In the genomic region with DNA sequence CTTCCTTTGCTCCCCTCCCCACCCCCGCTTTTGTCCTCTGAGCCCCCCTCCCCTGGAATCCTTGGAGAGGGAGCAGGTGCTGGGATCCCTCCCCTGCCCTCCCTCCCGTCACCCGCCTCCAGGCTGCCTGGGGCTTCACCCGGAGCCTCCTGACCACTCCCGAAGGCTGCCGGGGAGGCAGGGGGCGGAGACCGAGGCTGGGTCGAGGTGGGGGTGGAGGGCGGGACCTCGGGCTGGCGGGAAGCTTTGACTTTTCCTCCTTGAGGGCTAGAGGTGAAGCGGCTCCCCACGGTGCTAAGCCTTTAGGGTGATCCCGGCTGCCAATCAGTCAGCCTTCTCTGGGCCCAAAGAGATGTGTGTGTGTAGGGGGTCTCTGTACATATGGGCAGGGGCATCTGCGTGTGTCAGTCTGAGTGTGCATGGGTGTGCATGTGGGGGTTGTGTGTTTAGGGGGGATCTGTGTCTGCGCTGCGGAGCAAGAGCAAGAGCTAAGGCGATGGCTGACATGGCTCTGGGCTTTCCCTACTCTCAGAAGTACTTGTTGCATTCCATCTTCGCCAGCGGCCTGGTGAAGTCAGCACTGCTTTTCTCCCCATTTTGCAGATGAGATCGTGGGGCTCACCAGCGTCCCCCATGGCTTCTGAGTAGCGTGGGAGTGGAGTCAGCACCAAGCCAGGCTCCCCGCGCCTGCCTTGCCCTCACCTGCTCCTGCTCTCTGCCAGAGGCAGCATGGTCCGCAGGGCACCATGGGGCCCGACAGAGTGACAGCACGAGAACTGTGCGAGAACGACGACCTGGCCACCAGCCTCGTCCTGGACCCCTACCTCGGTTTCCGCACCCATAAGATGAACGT, we compare ENCODE assay signal across 10 cellular contexts. TPM values are rescaled to one million over a fixed set of nuclear protein-coding genes. Genes with fewer than 3 reads are reported as not detected.
DNase-seq lines count a peak whose midpoint lies in the region; ATAC-seq, FAIRE-seq and TF ChIP-seq lines count a peak whose summit lies in the region.
"Had no signal": no experiment of that assay in that cellular context is flagged by ENCODE, and none has a peak within 500 bp of the region (broad histone marks: within the 10 kb centered on the region; RNA-seq: fewer than 3 reads in every experiment).

No MANE protein-coding gene starts in this region.

- no peak for TF ChIP-seq CTCF in endothelial cell of umbilical vein (IDR thresholded peaks at IDR 0.05; ENCODE audit: extremely low read depth in 1 of 2, insufficient read depth in 1 of 2, low read depth in 1 of 2, low read length in 2 of 2)

- POLR2A ChIA-PET in endothelial cell of umbilical vein (lab: Charles Lee) = no interaction called here

- no peak overlapping the region for H2AFZ ChIP-seq in endothelial cell of umbilical vein (ENCODE audit: low read depth, low read length)

- peaks cover 10% of the 10 kb centered on the region for H3K4me1 ChIP-seq in endothelial cell of umbilical vein (ENCODE audit: control insufficient read depth, extremely low read depth, insufficient read depth, low read length)
- peaks cover 3 to 28% of the 10 kb centered on the region in 2 donors for H3K4me1 ChIP-seq in muscle layer of duodenum (ENCODE audit: control insufficient read depth in 1 of 2, insufficient read depth in 2 of 2, low read length in 2 of 2)

- intact Hi-C loops in endothelial cell of umbilical vein (cut with micrococcal nuclease) = no loop called here

- H3K36me3 ChIP-seq in endothelial cell of umbilical vein (ENCODE audit: control insufficient read depth in 2 of 2, extremely low read depth in 1 of 2, insufficient read depth in 2 of 2, low read length in 2 of 2) (peaks cover 0 to 7% of the 10 kb centered on the region in 2 experiments), muscle layer of duodenum (ENCODE audit: control insufficient read depth in 1 of 2, insufficient read depth in 2 of 2, low read length in 2 of 2) (peaks cover 9 to 31% of the 10 kb centered on the region in 2 donors)

- peak; percentile 83 for DNase-seq in NCI-H1436 (lab: John Stamatoyannopoulos, UW)
- DNase-seq in NCI-H1436 treated with DMSO at 0.1 percent for 48 hours (lab: John Stamatoyannopoulos, UW) = no peak
- DNase-seq in NCI-H510A (lab: John Stamatoyannopoulos, UW) = peak; percentile 94
- peak; percentile 83 to 85 for DNase-seq in activated CD4-positive, alpha-beta T cell treated with anti-CD3 and anti-CD28 coated beads, Interleukin-2, amount 50 U/mL, for 48 hours
- DNase-seq in endothelial cell of umbilical vein (ENCODE audit: low read depth, low spot score) = peak; percentile 11
- peak in 4 of 6 experiments; percentile 26 to 37 (median 31) for DNase-seq in stimulated activated naive CD4-positive, alpha-beta T cell (lab: John Stamatoyannopoulos, UW)

- H3K4me3 ChIP-seq in endothelial cell of umbilical vein (replicated peaks in 1 of 3; ENCODE audit: insufficient read depth in 1 of 3, low read depth in 1 of 3, low read length in 3 of 3) (peak overlapping the region in 1 of 3 experiments; percentile 69), muscle layer of duodenum (ENCODE audit: low read depth in 1 of 2, low read length in 2 of 2) (peak overlapping the region; percentile 77 to 79)

- H3K27me3 ChIP-seq in endothelial cell of umbilical vein (ENCODE audit: control insufficient read depth in 2 of 2, insufficient read depth in 2 of 2, low read length in 2 of 2) (peaks cover 0 to 3% of the 10 kb centered on the region in 2 experiments), muscle layer of duodenum (ENCODE audit: low read depth, low read length) (no peaks in the 10 kb centered on the region)

- H3K9me3 ChIP-seq in endothelial cell of umbilical vein (replicated peaks; ENCODE audit: control insufficient read depth, insufficient read depth, low read length) (no peaks in the 10 kb centered on the region), muscle layer of duodenum (ENCODE audit: control insufficient read depth in 1 of 2, low read length in 2 of 2) (no peaks in the 10 kb centered on the region)

- no peak overlapping the region for H3K4me2 ChIP-seq in endothelial cell of umbilical vein (ENCODE audit: insufficient read depth, low read length)

- CTCF ChIA-PET in endothelial cell of umbilical vein (lab: Charles Lee) = interaction anchor here (0.6 to 1.4 kb wide), 2 partner anchors 40 to 42 kb away, joined by 4 to 6 read pairs; no protein-coding TSS in a partner anchor

- H3K9me1 ChIP-seq in endothelial cell of umbilical vein (replicated peaks; ENCODE audit: control insufficient read depth, extremely low read depth, insufficient read depth, low read length) = no peaks in the 10 kb centered on the region

- TF ChIP-seq POLR2A in endothelial cell of umbilical vein (IDR thresholded peaks at IDR 0.05; ENCODE audit: low read depth, low read length) = no peak

- H4K20me1 ChIP-seq in endothelial cell of umbilical vein (replicated peaks; ENCODE audit: control insufficient read depth, extremely low read depth, insufficient read depth, low read length) = no peaks in the 10 kb centered on the region

- H3K9ac ChIP-seq in endothelial cell of umbilical vein (replicated peaks; ENCODE audit: extremely low read depth, insufficient read depth, low read length) = no peak overlapping the region

- H3K27ac ChIP-seq in endothelial cell of umbilical vein (ENCODE audit: insufficient read depth, low read depth, low read length) (no peak overlapping the region), muscle layer of duodenum (ENCODE audit: low read length) (no peak overlapping the region)

- no peak for FAIRE-seq in endothelial cell of umbilical vein (lab: Jason Lieb, UNC)
- FAIRE-seq: G401.6, islet of Langerhans had no signal

- ATAC-seq in HG03565 (IDR thresholded peaks at IDR 0.05; ENCODE audit: unreplicated experiment) = no peak

- BruUV-seq in endothelial cell of umbilical vein (replicated peaks; lab: Mats Ljungman, UMichigan) = no TSS peak

- dilution Hi-C loops in endothelial cell of umbilical vein (cut with MboI; ENCODE audit: extremely low pct_ligation_motif_present, low sequenced_read_pairs) = no loop called here

- H3K79me2 ChIP-seq in endothelial cell of umbilical vein (ENCODE audit: control insufficient read depth, insufficient read depth, low read length) = no peaks in the 10 kb centered on the region

TF ChIP-seq in endothelial cell of umbilical vein, 7 proteins besides CTCF, POLR2A, EP300 and RAD21 (continues in another document):
- TF ChIP-seq GATA2 (IDR thresholded peaks at IDR 0.05; ENCODE audit: insufficient read depth, insufficient read length, low read depth, low read length) (no peak), MAX (IDR thresholded peaks at IDR 0.05; ENCODE audit: insufficient read depth, insufficient read length) (no peak), POLR2AphosphoS5 (IDR thresholded peaks at IDR 0.05; ENCODE audit: insufficient read depth, low read depth, low read length) (no peak)

RNA-seq across cellular contexts. Expression of gene KMT5C, which starts 1.7 kb away (rescaled TPM):
- total RNA-seq in endothelial cell of umbilical vein = 11.4 and 13.5 TPM in 2 replicates
- 7.2 and 11.6 TPM in 2 replicates for polyA plus RNA-seq in endothelial cell of umbilical vein
- 4.5 and 6.5 TPM in 2 replicates for polyA plus RNA-seq in endothelial cell of umbilical vein (2011; cell fraction: cytosol; rRNA removed)
- polyA plus RNA-seq in endothelial cell of umbilical vein (2011; cell fraction: nucleus; rRNA removed) = 23.8 and 29.7 TPM in 2 replicates
- 4.2 and 6.4 TPM in 2 replicates for polyA plus RNA-seq in endothelial cell of umbilical vein (2012)
- polyA minus RNA-seq in endothelial cell of umbilical vein = 3.6 and 4.9 TPM in 2 replicates
- 13.1 TPM for polyA minus RNA-seq in endothelial cell of umbilical vein (2011; cell fraction: cytosol; rRNA and poly(A)+ RNA removed)
- 6.3 and 12.9 TPM in 2 replicates for polyA minus RNA-seq in endothelial cell of umbilical vein (2011; cell fraction: nucleus; rRNA and poly(A)+ RNA removed)

RNA-seq across cellular contexts. Expression of gene COX6B2, which starts 13.1 kb away (rescaled TPM):
- not detected in 2 replicates for total RNA-seq in endothelial cell of umbilical vein
- not detected in 2 replicates for polyA plus RNA-seq in endothelial cell of umbilical vein
- not detected in 2 replicates for polyA plus RNA-seq in endothelial cell of umbilical vein (2011; cell fraction: cytosol; rRNA removed)
- not detected in 2 replicates for polyA plus RNA-seq in endothelial cell of umbilical vein (2011; cell fraction: nucleus; rRNA removed)
- polyA plus RNA-seq in endothelial cell of umbilical vein (2012) = not detected in 2 replicates
- not detected in 2 replicates for polyA minus RNA-seq in endothelial cell of umbilical vein
- polyA minus RNA-seq in endothelial cell of umbilical vein (2011; cell fraction: cytosol; rRNA and poly(A)+ RNA removed) = not detected
- polyA minus RNA-seq in endothelial cell of umbilical vein (2011; cell fraction: nucleus; rRNA and poly(A)+ RNA removed) = not detected in 2 replicates

RNA-seq across cellular contexts. Expression of gene TMEM150B, which starts 16.3 kb away (rescaled TPM):
- total RNA-seq in endothelial cell of umbilical vein = not detected in 2 replicates
- not detected in 2 replicates for polyA plus RNA-seq in endothelial cell of umbilical vein
- polyA plus RNA-seq in endothelial cell of umbilical vein (2011; cell fraction: cytosol; rRNA removed) = not detected in 2 replicates
- not detected in 2 replicates for polyA plus RNA-seq in endothelial cell of umbilical vein (2011; cell fraction: nucleus; rRNA removed)
- polyA plus RNA-seq in endothelial cell of umbilical vein (2012) = not detected in 2 replicates
- not detected in 2 replicates for polyA minus RNA-seq in endothelial cell of umbilical vein
- polyA minus RNA-seq in endothelial cell of umbilical vein (2011; cell fraction: cytosol; rRNA and poly(A)+ RNA removed) = not detected
- polyA minus RNA-seq in endothelial cell of umbilical vein (2011; cell fraction: nucleus; rRNA and poly(A)+ RNA removed) = not detected in 2 replicates

RNA-seq across cellular contexts. Expression of gene GARIN5B, which starts 21.6 kb away (rescaled TPM):
- not detected in 2 replicates for total RNA-seq in endothelial cell of umbilical vein
- not detected in 2 replicates for polyA plus RNA-seq in endothelial cell of umbilical vein
- not detected in 2 replicates for polyA plus RNA-seq in endothelial cell of umbilical vein (2011; cell fraction: cytosol; rRNA removed)
- polyA plus RNA-seq in endothelial cell of umbilical vein (2011; cell fraction: nucleus; rRNA removed) = not detected in 2 replicates
- not detected in 2 replicates for polyA plus RNA-seq in endothelial cell of umbilical vein (2012)
- not detected in 2 replicates for polyA minus RNA-seq in endothelial cell of umbilical vein
- polyA minus RNA-seq in endothelial cell of umbilical vein (2011; cell fraction: cytosol; rRNA and poly(A)+ RNA removed) = not detected
- not detected in 2 replicates for polyA minus RNA-seq in endothelial cell of umbilical vein (2011; cell fraction: nucleus; rRNA and poly(A)+ RNA removed)

RNA-seq across cellular contexts. Expression of gene IL11, which starts 28.8 kb away (rescaled TPM):
- not detected in 2 replicates for total RNA-seq in endothelial cell of umbilical vein
- polyA plus RNA-seq in endothelial cell of umbilical vein = 0.11 TPM in 1 of 2 replicates, not detected in the other
- 0.06 and 0.12 TPM in 2 replicates for polyA plus RNA-seq in endothelial cell of umbilical vein (2011; cell fraction: cytosol; rRNA removed)
- polyA plus RNA-seq in endothelial cell of umbilical vein (2011; cell fraction: nucleus; rRNA removed) = 0.20 and 0.22 TPM in 2 replicates
- polyA plus RNA-seq in endothelial cell of umbilical vein (2012) = not detected in 2 replicates
- polyA minus RNA-seq in endothelial cell of umbilical vein = not detected in 2 replicates
- polyA minus RNA-seq in endothelial cell of umbilical vein (2011; cell fraction: cytosol; rRNA and poly(A)+ RNA removed) = 1.8 TPM
- polyA minus RNA-seq in endothelial cell of umbilical vein (2011; cell fraction: nucleus; rRNA and poly(A)+ RNA removed) = not detected in 2 replicates
